8 cellular contexts compared by ENCODE assay signal in genomic region chr6:145813285-145814034, GRCh38. TPM values are rescaled to one million over a fixed set of nuclear protein-coding genes. Genes with fewer than 3 reads are reported as not detected.
DNase-seq lines count a peak whose midpoint lies in the region; ATAC-seq and TF ChIP-seq lines count a peak whose summit lies in the region.

No MANE protein-coding gene starts in this region.

- H3K79me2 ChIP-seq in H9 (ENCODE audit: insufficient read depth, low read length): peaks cover 20% of the 10 kb centered on the region; the same call in 1 of the 2 replicates

- H3K56ac ChIP-seq in H9 (ENCODE audit: insufficient read length, low read depth, low read length): no peak overlapping the region

- H3K9ac ChIP-seq in H9 (ENCODE audit: extremely low read depth, insufficient read length, low read length): peak overlapping the region; percentile 99
- peak overlapping the region; percentile 94 for H3K9ac ChIP-seq in mucosa of stomach (ENCODE audit: low read length)

- peak overlapping the region; percentile 98 for H4K5ac ChIP-seq in H9 (ENCODE audit: insufficient read length, low read depth, low read length)

- peak overlapping the region; percentile 23 to 89 (median 57) for H3K27ac Mint-ChIP-seq in CD8-positive, alpha-beta memory T cell
- peak overlapping the region; percentile 88 to 96 (median 93) for H3K27ac Mint-ChIP-seq in H9

- H4K91ac ChIP-seq in H9 (ENCODE audit: insufficient read length, low read depth, low read length): no peak overlapping the region

- CTCF ChIA-PET in CD8-positive, alpha-beta memory T cell (lab: Charles Lee): interaction anchor here (1.4 kb wide), 1 partner anchor 70 kb away, joined by 3 read pairs; no protein-coding TSS in a partner anchor

- no peak overlapping the region for H2BK20ac ChIP-seq in H9 (ENCODE audit: low read depth, low read length, poor library complexity, severe bottlenecking)

- H3K36me3 ChIP-seq in CD8-positive, alpha-beta memory T cell (ENCODE audit: insufficient read depth, low read length): no peaks in the 10 kb centered on the region
- H3K36me3 ChIP-seq in Peyer's patch: no peaks in the 10 kb centered on the region
- H3K36me3 ChIP-seq in mucosa of stomach (ENCODE audit: control insufficient read depth, insufficient read depth, low read length): no peaks in the 10 kb centered on the region

- H3K4ac ChIP-seq in H9 (ENCODE audit: low read depth, low read length): no peak overlapping the region; the same call in 1 of the 2 replicates

- peak overlapping the region; percentile 88 for H2BK5ac ChIP-seq in H9 (ENCODE audit: insufficient read length, low read length)

- H3K9me3 Mint-ChIP-seq in CD8-positive, alpha-beta memory T cell: no peaks in the 10 kb centered on the region
- no peaks in the 10 kb centered on the region for H3K9me3 Mint-ChIP-seq in H9

- H4K8ac ChIP-seq in H9 (replicated peaks; ENCODE audit: insufficient read length, low read depth, low read length): no peak overlapping the region

- ATAC-seq in HG03280 (IDR thresholded peaks at IDR 0.05; ENCODE audit: unreplicated experiment) (no peak), HG02678 (IDR thresholded peaks at IDR 0.05; ENCODE audit: unreplicated experiment) (no peak), GM21528 (IDR thresholded peaks at IDR 0.05; ENCODE audit: low FRiP score, unreplicated experiment) (no peak)

- no peaks in the 10 kb centered on the region for H3K27me3 Mint-ChIP-seq in CD8-positive, alpha-beta memory T cell
- no peaks in the 10 kb centered on the region for H3K27me3 Mint-ChIP-seq in H9 (ENCODE audit: low read depth)

- peaks cover 6% of the 10 kb centered on the region for H3K23me2 ChIP-seq in H9 (ENCODE audit: insufficient read length, low read depth, low read length, poor library complexity, severe bottlenecking)

- TF ChIP-seq POLR2A in Peyer's patch (IDR thresholded peaks at IDR 0.05): no peak

- no peak overlapping the region for H2BK15ac ChIP-seq in H9 (ENCODE audit: low read depth, low read length)

- H3K14ac ChIP-seq in H9 (ENCODE audit: insufficient read depth, low read length): no peak overlapping the region

- H3K36me3 Mint-ChIP-seq in CD8-positive, alpha-beta memory T cell: peaks cover 0 to 9% (median 2%) of the 10 kb centered on the region in 3 donors
- H3K36me3 Mint-ChIP-seq in H9 (ENCODE audit: insufficient read depth in 1 of 3, low read depth in 3 of 3): peaks cover 0 to 13% (median 0%) of the 10 kb centered on the region in 3 experiments; a peak in 2 of 7 replicates

- no peaks in the 10 kb centered on the region for H3K27me3 ChIP-seq in CD8-positive, alpha-beta memory T cell (ENCODE audit: insufficient read depth, low read length, poor library complexity, severe bottlenecking)
- H3K27me3 ChIP-seq in H9 (ENCODE audit: insufficient read depth, low read length): no peaks in the 10 kb centered on the region
- H3K27me3 ChIP-seq in Peyer's patch: no peaks in the 10 kb centered on the region
- no peaks in the 10 kb centered on the region for H3K27me3 ChIP-seq in dorsolateral prefrontal cortex
- no peaks in the 10 kb centered on the region for H3K27me3 ChIP-seq in mucosa of stomach (ENCODE audit: control insufficient read depth, insufficient read depth, low read length)

- WGBS in H9 (ENCODE audit: extremely low coverage, insufficient read length, low lambda C conversion rate): no CpG with 5 or more reads among the region's 12 CpGs

- H3K4me1 ChIP-seq in CD8-positive, alpha-beta memory T cell (ENCODE audit: insufficient read depth, low read length): peaks cover 20% of the 10 kb centered on the region
- H3K4me1 ChIP-seq in H9 (ENCODE audit: insufficient read depth, low read length) (no peaks in the 10 kb centered on the region; the same call in 1 of the 2 replicates), Peyer's patch (peaks cover 0 to 12% (median 2%) of the 10 kb centered on the region in 4 donors), mucosa of stomach (ENCODE audit: control insufficient read depth, insufficient read depth, low read length) (peaks cover 22% of the 10 kb centered on the region)

- H2AK5ac ChIP-seq in H9 (ENCODE audit: insufficient read length, low read length): no peak overlapping the region

- TF ChIP-seq CTCF in H9 (conservative IDR thresholded peaks at IDR 0.05): no peak
- TF ChIP-seq CTCF in Peyer's patch (IDR thresholded peaks at IDR 0.05): no peak
- no peak for TF ChIP-seq CTCF in dorsolateral prefrontal cortex (IDR thresholded peaks at IDR 0.05 in 54 of 56, conservative IDR thresholded peaks at IDR 0.05 in 2 of 56; ENCODE audit: low read depth in 1 of 56, partially characterized antibody in 56 of 56)

- H2AFZ ChIP-seq in H9 (ENCODE audit: low read length): no peak overlapping the region

- H2BK12ac ChIP-seq in H9 (ENCODE audit: insufficient read length, low read depth, low read length): peak overlapping the region; percentile 55

- H3K9me3 ChIP-seq in CD8-positive, alpha-beta memory T cell (ENCODE audit: low read length): no peaks in the 10 kb centered on the region
- no peaks in the 10 kb centered on the region for H3K9me3 ChIP-seq in H9 (ENCODE audit: control insufficient read depth, low read depth, low read length)
- no peaks in the 10 kb centered on the region for H3K9me3 ChIP-seq in Peyer's patch
- no peaks in the 10 kb centered on the region for H3K9me3 ChIP-seq in mucosa of stomach (ENCODE audit: control insufficient read depth, low read length)

- H3T11ph ChIP-seq in H9 (ENCODE audit: low read length): no peak overlapping the region

- POLR2A ChIA-PET in CD8-positive, alpha-beta memory T cell (lab: Charles Lee): interaction anchor here (2.4 kb wide), 1 partner anchor 78 kb away, joined by 32 read pairs; the partner anchor contains the start of gene EPM2A

- H3K4me3 Mint-ChIP-seq in CD8-positive, alpha-beta memory T cell: peak overlapping the region; percentile 80 to 95 (median 87)
- peak overlapping the region; percentile 85 to 89 for H3K4me3 Mint-ChIP-seq in H9

- peak overlapping the region; percentile 82 for H3K4me3 ChIP-seq in CD8-positive, alpha-beta memory T cell (ENCODE audit: low read length)
- H3K4me3 ChIP-seq in Peyer's patch (peak overlapping the region; percentile 53 to 92 (median 74)), dorsolateral prefrontal cortex (peak overlapping the region; percentile 54 to 97 (median 84)), mucosa of stomach (ENCODE audit: low read length) (peak overlapping the region; percentile 57)

- peak overlapping the region; percentile 87 for H3K27ac ChIP-seq in CD8-positive, alpha-beta memory T cell (ENCODE audit: low read depth, low read length)
- peak overlapping the region; percentile 94 for H3K27ac ChIP-seq in H9 (ENCODE audit: insufficient read length, low read depth, low read length)
- H3K27ac ChIP-seq in Peyer's patch: peak overlapping the region; percentile 80 to 96 (median 90)
- H3K27ac ChIP-seq in dorsolateral prefrontal cortex: peak overlapping the region in 52 of 59 donors; percentile 24 to 97 (median 91)

- H4K20me1 ChIP-seq in H9 (ENCODE audit: control insufficient read depth, insufficient read depth, insufficient read length): no peaks in the 10 kb centered on the region

- peak in 1 of 5 donors; percentile 8 for DNase-seq in CD8-positive, alpha-beta memory T cell
- DNase-seq in H9 (no peak), Peyer's patch (no peak), dorsolateral prefrontal cortex (no peak)

- H3K4me1 Mint-ChIP-seq in CD8-positive, alpha-beta memory T cell: peaks cover 39 to 76% (median 73%) of the 10 kb centered on the region in 3 donors
- peaks cover 31 to 41% of the 10 kb centered on the region in 2 experiments for H3K4me1 Mint-ChIP-seq in H9

- peak overlapping the region; percentile 84 for H3K18ac ChIP-seq in H9 (ENCODE audit: insufficient read length, low read depth, low read length)

- no peaks in the 10 kb centered on the region for H3K79me1 ChIP-seq in H9 (ENCODE audit: insufficient read depth, low read depth, low read length, poor library complexity, severe bottlenecking)

- H3K23ac ChIP-seq in H9 (ENCODE audit: insufficient read length, low read depth, low read length): no peak overlapping the region

- peak overlapping the region; percentile 98 for H3K4me2 ChIP-seq in H9 (ENCODE audit: insufficient read depth, insufficient read length, low read length)

- no peak overlapping the region for H2BK120ac ChIP-seq in H9 (ENCODE audit: low read depth, low read length, poor library complexity, severe bottlenecking)

- intact Hi-C loops in dorsolateral prefrontal cortex (cut with DNase I): loop anchor here (1.0 to 10.0 kb wide), 3 partner anchors 78 to 151 kb away; partner anchors contain the start of genes EPM2A (in 2 of the 2) and SHPRH (in 1 of the 2)

RNA-seq across cellular contexts. Expression of gene FBXO30, which starts 1.1 kb away (rescaled TPM):
- total RNA-seq in CD8-positive, alpha-beta memory T cell: 1 to 10 TPM; 7.9 to 8.4 TPM
- 1.5 TPM for polyA plus RNA-seq in CD8-positive, alpha-beta memory T cell
- total RNA-seq in H9 (2021) (16.9 and 17.2 TPM in 2 replicates), Peyer's patch (1 to 10 TPM; 4.8 to 7.4 (median 6.9) TPM), dorsolateral prefrontal cortex (10 to 100 TPM in 118 of 120 experiments, 1 to 10 TPM in 2; 9.7 to 17.6 (median 13.0) TPM)
